18 cellular contexts compared by ENCODE assay signal in the genomic region with DNA sequence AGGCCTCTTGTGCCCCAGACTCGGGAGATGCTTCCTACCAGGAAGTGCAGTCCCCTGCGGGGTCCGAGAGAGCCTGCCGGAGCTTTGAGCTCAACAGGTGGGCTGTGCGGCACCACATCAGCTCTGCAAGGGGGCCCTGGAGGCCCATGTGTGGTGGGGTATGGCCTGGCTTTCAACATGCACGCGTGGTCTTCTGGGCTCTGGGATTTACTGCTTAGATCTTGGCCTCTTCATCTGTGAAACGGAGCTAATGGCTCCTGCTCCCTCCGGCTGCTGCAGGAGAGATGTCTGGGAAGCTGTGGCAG. TPM values are rescaled to one million over a fixed set of nuclear protein-coding genes. Genes with fewer than 3 reads are reported as not detected.
DNase-seq lines count a peak whose midpoint lies in the region; ATAC-seq, FAIRE-seq and TF ChIP-seq lines count a peak whose summit lies in the region.
"Had no signal": no experiment of that assay in that cellular context is flagged by ENCODE, and none has a peak within 500 bp of the region (broad histone marks: within the 10 kb centered on the region; RNA-seq: fewer than 3 reads in every experiment).

No MANE protein-coding gene starts in this region.

- no peak overlapping the region for H3K4me3 ChIP-seq in K562
- H3K4me3 ChIP-seq: heart left ventricle had no signal

- no peak for ATAC-seq in activated naive CD4-positive, alpha-beta T cell treated with anti-CD3 and anti-CD28 coated beads, Interleukin-2, amount 50 U/mL, for 72 hours
- ATAC-seq in K562 (no peak), T-helper 17 cell (no peak)
- ATAC-seq: heart left ventricle, left cardiac atrium had no signal

- H3K4me3 Mint-ChIP-seq in mesothelial cell of epicardium (no peak overlapping the region), type B pancreatic cell (peak overlapping the region; percentile 31), T-helper 17 cell (no peak overlapping the region)

- H3K27me3 Mint-ChIP-seq in mesothelial cell of epicardium (ENCODE audit: low read depth): no peaks in the 10 kb centered on the region
- no peaks in the 10 kb centered on the region for H3K27me3 Mint-ChIP-seq in type B pancreatic cell
- H3K27me3 Mint-ChIP-seq in T-helper 17 cell: no peaks in the 10 kb centered on the region
- H3K27me3 Mint-ChIP-seq: IgD-negative memory B cell had no signal

- peaks cover 19% of the 10 kb centered on the region; the same call in 2 of the 3 replicates for H3K36me3 ChIP-seq in K562 (ENCODE audit: control insufficient read depth, insufficient read depth, low read length)

- H3K27me3 ChIP-seq in K562 (ENCODE audit: control insufficient read depth in 2 of 2, insufficient read depth in 2 of 2, low read length in 2 of 2): no peaks in the 10 kb centered on the region
- H3K27me3 ChIP-seq: heart left ventricle had no signal

- FAIRE-seq in K562 (lab: Jason Lieb, UNC): no peak

- TF ChIP-seq CTCF in K562 (IDR thresholded peaks at IDR 0.05 in 2 of 3, conservative IDR thresholded peaks at IDR 0.05 in 1 of 3; ENCODE audit: insufficient read depth in 2 of 3, low read depth in 1 of 3, low read length in 3 of 3) (no peak), mesothelial cell of epicardium (IDR thresholded peaks at IDR 0.05; ENCODE audit: unreplicated experiment) (no peak), type B pancreatic cell (conservative IDR thresholded peaks at IDR 0.05) (no peak)

- H3K27ac ChIP-seq in K562 (ENCODE audit: extremely low read depth, low read depth, low read length): peak overlapping the region; percentile 15; the same call in 1 of the 3 replicates

- H3K9me1 ChIP-seq in K562 (ENCODE audit: control insufficient read depth, insufficient read depth, low read length): peaks cover 2% of the 10 kb centered on the region

- peaks cover 16% of the 10 kb centered on the region for H4K20me1 ChIP-seq in K562 (replicated peaks; ENCODE audit: control insufficient read depth, insufficient read depth, low read length)

- no peak for TF ChIP-seq POLR2A in K562 (conservative IDR thresholded peaks at IDR 0.05)

- H3K79me2 ChIP-seq in K562 (ENCODE audit: control insufficient read depth, insufficient read depth, low read length): peaks cover 79% of the 10 kb centered on the region

- POLR2A ChIA-PET in K562 (lab: Yijun Ruan, JAX): interaction anchor here (0.6 to 1.3 kb wide), 5 partner anchors 12 to 164 kb away, joined by 3 read pairs; no protein-coding TSS in a partner anchor

- no peak for TF ChIP-seq RAD21 in K562 (CRISPR knock-in tag; conservative IDR thresholded peaks at IDR 0.05 in 1 of 2, IDR thresholded peaks at IDR 0.05 in 1 of 2)

- no peak overlapping the region for H2AFZ ChIP-seq in K562 (ENCODE audit: low read depth, low read length)

- CTCF ChIA-PET in K562 (lab: Yijun Ruan, JAX; ENCODE audit: low intra/inter-chr PET ratio): no interaction called here

- TF ChIP-seq EP300 in K562 (IDR thresholded peaks at IDR 0.05; ENCODE audit: low read length): no peak

- H3K9me3 ChIP-seq in K562 (replicated peaks; ENCODE audit: control insufficient read depth, insufficient read depth, low read depth, low read length) (no peaks in the 10 kb centered on the region), T-helper 17 cell (ENCODE audit: control insufficient read depth, low read length, poor library complexity, severe bottlenecking) (no peaks in the 10 kb centered on the region)
- H3K9me3 ChIP-seq: heart left ventricle, SK-N-SH had no signal

- H3K4me1 Mint-ChIP-seq in mesothelial cell of epicardium: peaks cover 36% of the 10 kb centered on the region
- peaks cover 14% of the 10 kb centered on the region for H3K4me1 Mint-ChIP-seq in type B pancreatic cell (ENCODE audit: unreplicated experiment)
- peaks cover 37% of the 10 kb centered on the region for H3K4me1 Mint-ChIP-seq in T-helper 17 cell

- no peak overlapping the region; a peak in 1 of 4 replicates for H3K9ac ChIP-seq in K562 (ENCODE audit: insufficient read depth in 1 of 2, low read depth in 2 of 2, low read length in 2 of 2)
- H3K9ac ChIP-seq: SK-N-SH had no signal

- in situ Hi-C loops in K562 (cut with MboI): no loop called here
- in situ Hi-C loops in G401 (cut with HindIII; ENCODE audit: low sequenced_read_pairs): no loop called here

- H3K9me3 Mint-ChIP-seq in activated naive CD4-positive, alpha-beta T cell treated with anti-CD3 and anti-CD28 coated beads, Interleukin-2, amount 50 U/mL, for 72 hours: no peaks in the 10 kb centered on the region
- H3K9me3 Mint-ChIP-seq in mesothelial cell of epicardium (no peaks in the 10 kb centered on the region), type B pancreatic cell (no peaks in the 10 kb centered on the region)
- H3K9me3 Mint-ChIP-seq: IgD-negative memory B cell had no signal

- intact Hi-C loops in K562 (cut with micrococcal nuclease): loop anchor here (5.0 to 10.0 kb wide), 2 partner anchors 37 to 119 kb away; partner anchors contain the start of genes DNAJB1 and PKN1

- WGBS in K562 (ENCODE audit: insufficient coverage, low coverage, missing lambda C conversion rate): 68% methylated on average over 9 of the region's 9 CpGs

- H3K4me2 ChIP-seq in K562 (ENCODE audit: insufficient read depth, low read length): no peak overlapping the region
- H3K4me2 ChIP-seq: SK-N-SH had no signal

- no peak for DNase-seq in activated naive CD4-positive, alpha-beta T cell treated with anti-CD3 and anti-CD28 coated beads, Interleukin-2, amount 50 U/mL, for 72 hours (ENCODE audit: low spot score in 2 of 2)
- DNase-seq in activated naive CD4-positive, alpha-beta T cell treated with anti-CD3 and anti-CD28 coated beads, Interleukin-2, amount 50 U/mL, for 16 hours: no peak
- DNase-seq in K562 (ENCODE audit: extremely low read depth in 1 of 4, low spot score in 3 of 4): no peak
- no peak for DNase-seq in mesothelial cell of epicardium (ENCODE audit: low spot score in 2 of 2, unreplicated experiment in 2 of 2)
- no peak for DNase-seq in type B pancreatic cell (ENCODE audit: extremely low spot score, unreplicated experiment)
- DNase-seq in T-helper 17 cell: no peak
- no peak for DNase-seq in stimulated activated CD4-positive, alpha-beta T cell treated with anti-CD3 and anti-CD28 coated beads, Interleukin-15, amount 100 ng/mL, for 24 hours
- DNase-seq in G401 (ENCODE audit: low spot score): no peak
- DNase-seq: Calu3; GF-D8; heart left ventricle; left cardiac atrium; NCI-H1105; NCI-H2227 treated with DMSO at 0.1 percent for 48 hours; NK-92 treated with Interleukin-12 subunit alpha and Interleukin-12 subunit beta, amount 100 ng/mL, for 24 hours; SK-N-SH had no signal

- peaks cover 31 to 71% of the 10 kb centered on the region in 2 experiments for H3K4me1 ChIP-seq in K562 (replicated peaks in 1 of 2; ENCODE audit: control insufficient read depth in 2 of 2, insufficient read depth in 2 of 2, low read length in 2 of 2)

- no TSS peak for BruUV-seq in K562 (replicated peaks; lab: Mats Ljungman, UMichigan)

- peak overlapping the region; percentile 63 to 88 for H3K27ac Mint-ChIP-seq in activated naive CD4-positive, alpha-beta T cell treated with anti-CD3 and anti-CD28 coated beads, Interleukin-2, amount 50 U/mL, for 72 hours
- H3K27ac Mint-ChIP-seq in mesothelial cell of epicardium (peak overlapping the region; percentile 80), type B pancreatic cell (peak overlapping the region; percentile 87), T-helper 17 cell (no peak overlapping the region)
- H3K27ac Mint-ChIP-seq: IgD-negative memory B cell had no signal

- H3K36me3 Mint-ChIP-seq in activated naive CD4-positive, alpha-beta T cell treated with anti-CD3 and anti-CD28 coated beads, Interleukin-2, amount 50 U/mL, for 72 hours: peaks cover 0 to 6% of the 10 kb centered on the region in 2 donors
- H3K36me3 Mint-ChIP-seq in mesothelial cell of epicardium: peaks cover 5% of the 10 kb centered on the region
- H3K36me3 Mint-ChIP-seq in type B pancreatic cell: peaks cover 4% of the 10 kb centered on the region
- no peaks in the 10 kb centered on the region for H3K36me3 Mint-ChIP-seq in T-helper 17 cell (ENCODE audit: low read depth)
- H3K36me3 Mint-ChIP-seq: IgD-negative memory B cell had no signal

RNA-seq across cellular contexts. Expression of gene NDUFB7, which starts 18.0 kb away (rescaled TPM):
- 100 to 1,000 TPM; 111 to 129 TPM for total RNA-seq in activated naive CD4-positive, alpha-beta T cell treated with anti-CD3 and anti-CD28 coated beads, Interleukin-2, amount 50 U/mL, for 72 hours
- 5.1 and 13.9 TPM in 2 replicates for total RNA-seq in K562 (2011; cell fraction: chromatin; rRNA removed; ENCODE audit: low replicate concordance)
- total RNA-seq in K562 (2011; cell fraction: nucleolus; rRNA removed): 55.0 and 85.4 TPM in 2 replicates
- 23.9 and 26.6 TPM in 2 replicates for total RNA-seq in K562 (2011; cell fraction: nucleoplasm; rRNA removed)
- total RNA-seq in K562 (2014; rRNA removed): 842 and 854 TPM in 2 replicates
- total RNA-seq in K562 (2014; rRNA removed; fragmentation: Illumina TruSeq; extraction: Trizol): 7.4 and 14.9 TPM in 2 replicates
- total RNA-seq in K562 (2015; rRNA removed; fragmentation: Illumina TruSeq; extraction: Trizol): 227 and 243 TPM in 2 replicates
- total RNA-seq in K562 (2021): 289 and 313 TPM in 2 replicates
- 137 and 185 TPM in 2 replicates for polyA plus RNA-seq in K562 (2011; rRNA removed)
- polyA plus RNA-seq in K562 (2011; cell fraction: cytosol; rRNA removed): 393 and 1,045 TPM in 2 replicates
- polyA plus RNA-seq in K562 (2011; cell fraction: nucleus; rRNA removed): 125 and 147 TPM in 2 replicates
- 246 and 272 TPM in 2 replicates for polyA plus RNA-seq in K562 (2012)
- 37.6 and 257 TPM in 2 replicates for polyA plus RNA-seq in K562 (2014; fragmentation: Illumina TruSeq; extraction: Trizol)
- 10 to 100 TPM; 31.3 to 91.8 TPM for polyA plus RNA-seq in K562 (2014; fragmentation: Nextera tagmentation; extraction: Ambion mirVana)
- polyA plus RNA-seq in K562 (2014; rRNA removed): 810 and 833 TPM in 2 replicates
- 14.2 and 24.3 TPM in 2 replicates for polyA minus RNA-seq in K562 (2011; rRNA and poly(A)+ RNA removed)
- polyA minus RNA-seq in K562 (2011; cell fraction: cytosol; rRNA and poly(A)+ RNA removed): 76.8 and 119 TPM in 2 replicates
- polyA minus RNA-seq in K562 (2011; cell fraction: nucleus; rRNA and poly(A)+ RNA removed): 20.3 and 27.4 TPM in 2 replicates
- total RNA-seq in mesothelial cell of epicardium: 117 to 122 TPM (median 119 TPM) in 3 replicates
- total RNA-seq in type B pancreatic cell (ENCODE audit: low replicate concordance): 137 and 188 TPM in 2 replicates
- 10 to 100 TPM; 60.7 to 62.5 TPM for total RNA-seq in T-helper 17 cell
- total RNA-seq in G401 (2014; rRNA removed; shearing (Covaris generic)): 287 and 394 TPM in 2 replicates

RNA-seq across cellular contexts. Expression of gene TECR, which starts 24.5 kb away (rescaled TPM):
- total RNA-seq in activated naive CD4-positive, alpha-beta T cell treated with anti-CD3 and anti-CD28 coated beads, Interleukin-2, amount 50 U/mL, for 72 hours: 100 to 1,000 TPM; 116 to 118 TPM
- total RNA-seq in K562 (2011; cell fraction: chromatin; rRNA removed; ENCODE audit: low replicate concordance): 122 and 325 TPM in 2 replicates
- 437 and 484 TPM in 2 replicates for total RNA-seq in K562 (2011; cell fraction: nucleolus; rRNA removed)
- 307 and 324 TPM in 2 replicates for total RNA-seq in K562 (2011; cell fraction: nucleoplasm; rRNA removed)
- total RNA-seq in K562 (2014; rRNA removed) (86.0 and 158 TPM in 2 replicates), K562 (2014; rRNA removed; fragmentation: Illumina TruSeq; extraction: Trizol) (33.1 and 36.7 TPM in 2 replicates), K562 (2015; rRNA removed; fragmentation: Illumina TruSeq; extraction: Trizol) (81.9 and 91.6 TPM in 2 replicates), K562 (2021) (186 and 195 TPM in 2 replicates), mesothelial cell of epicardium (111 to 116 TPM (median 115 TPM) in 3 replicates), type B pancreatic cell (ENCODE audit: low replicate concordance) (171 and 240 TPM in 2 replicates), T-helper 17 cell (100 to 1,000 TPM; 111 to 125 TPM)
- polyA plus RNA-seq in K562 (2011; rRNA removed) (68.0 and 169 TPM in 2 replicates), K562 (2014; fragmentation: Illumina TruSeq; extraction: Trizol) (204 and 211 TPM in 2 replicates), K562 (2014; fragmentation: Nextera tagmentation; extraction: Ambion mirVana) (10 to 100 TPM; 29.3 to 73.2 TPM), K562 (2014; rRNA removed) (81.4 and 108 TPM in 2 replicates)
- polyA plus RNA-seq in K562 (2011; cell fraction: cytosol; rRNA removed): 224 and 335 TPM in 2 replicates
- 326 and 378 TPM in 2 replicates for polyA plus RNA-seq in K562 (2011; cell fraction: nucleus; rRNA removed)
- polyA plus RNA-seq in K562 (2012): 229 and 297 TPM in 2 replicates
- 76.6 and 95.7 TPM in 2 replicates for polyA minus RNA-seq in K562 (2011; rRNA and poly(A)+ RNA removed)
- 188 and 209 TPM in 2 replicates for polyA minus RNA-seq in K562 (2011; cell fraction: cytosol; rRNA and poly(A)+ RNA removed)
- 66.2 and 80.1 TPM in 2 replicates for polyA minus RNA-seq in K562 (2011; cell fraction: nucleus; rRNA and poly(A)+ RNA removed)
- total RNA-seq in G401 (2014; rRNA removed; shearing (Covaris generic)): 166 and 226 TPM in 2 replicates

RNA-seq across cellular contexts. Expression of gene CLEC17A, which starts 29.0 kb away (rescaled TPM):
- under 1 TPM; 0.16 to 0.43 TPM for total RNA-seq in activated naive CD4-positive, alpha-beta T cell treated with anti-CD3 and anti-CD28 coated beads, Interleukin-2, amount 50 U/mL, for 72 hours
- not detected in 2 replicates for total RNA-seq in K562 (2011; cell fraction: chromatin; rRNA removed; ENCODE audit: low replicate concordance)
- total RNA-seq in K562 (2011; cell fraction: nucleolus; rRNA removed): not detected in 2 replicates
- total RNA-seq in K562 (2011; cell fraction: nucleoplasm; rRNA removed): not detected in 2 replicates
- total RNA-seq in K562 (2014; rRNA removed) (not detected in 2 replicates), K562 (2014; rRNA removed; fragmentation: Illumina TruSeq; extraction: Trizol) (not detected in 2 replicates), K562 (2015; rRNA removed; fragmentation: Illumina TruSeq; extraction: Trizol) (not detected in 2 replicates), K562 (2021) (not detected in 2 replicates), mesothelial cell of epicardium (not detected in 3 replicates), type B pancreatic cell (ENCODE audit: low replicate concordance) (not detected in 2 replicates), T-helper 17 cell (1 to 10 TPM in 1 of 2 donors, under 1 TPM in 1; 0.34 to 2.4 TPM)
- polyA plus RNA-seq in K562 (2011; rRNA removed) (0.03 TPM in 1 of 2 replicates, not detected in the other), K562 (2014; fragmentation: Illumina TruSeq; extraction: Trizol) (not detected in 2 replicates), K562 (2014; fragmentation: Nextera tagmentation; extraction: Ambion mirVana) (not detected), K562 (2014; rRNA removed) (not detected in 2 replicates)
- not detected in 2 replicates for polyA plus RNA-seq in K562 (2011; cell fraction: cytosol; rRNA removed)
- not detected in 2 replicates for polyA plus RNA-seq in K562 (2011; cell fraction: nucleus; rRNA removed)
- polyA plus RNA-seq in K562 (2012): not detected in 2 replicates
- polyA minus RNA-seq in K562 (2011; rRNA and poly(A)+ RNA removed): not detected in 2 replicates
- polyA minus RNA-seq in K562 (2011; cell fraction: cytosol; rRNA and poly(A)+ RNA removed): not detected in 2 replicates
- not detected in 2 replicates for polyA minus RNA-seq in K562 (2011; cell fraction: nucleus; rRNA and poly(A)+ RNA removed)
- total RNA-seq in G401 (2014; rRNA removed; shearing (Covaris generic)): not detected in 2 replicates
- total RNA-seq: Calu3, cerebellum, left cardiac atrium had no signal
- polyA plus RNA-seq: heart left ventricle, SK-N-SH had no signal

RNA-seq across cellular contexts. Expression of gene DNAJB1, which starts 35.7 kb away (rescaled TPM):
- total RNA-seq in activated naive CD4-positive, alpha-beta T cell treated with anti-CD3 and anti-CD28 coated beads, Interleukin-2, amount 50 U/mL, for 72 hours: 100 to 1,000 TPM in 1 of 2 donors, 10 to 100 TPM in 1; 59.5 to 124 TPM
- total RNA-seq in K562 (2011; cell fraction: chromatin; rRNA removed; ENCODE audit: low replicate concordance): 66.1 and 87.4 TPM in 2 replicates
- 67.0 and 68.3 TPM in 2 replicates for total RNA-seq in K562 (2011; cell fraction: nucleolus; rRNA removed)
- total RNA-seq in K562 (2011; cell fraction: nucleoplasm; rRNA removed): 68.0 and 69.1 TPM in 2 replicates
- total RNA-seq in K562 (2014; rRNA removed) (62.1 and 71.5 TPM in 2 replicates), K562 (2014; rRNA removed; fragmentation: Illumina TruSeq; extraction: Trizol) (51.2 and 60.9 TPM in 2 replicates), K562 (2015; rRNA removed; fragmentation: Illumina TruSeq; extraction: Trizol) (85.3 and 86.5 TPM in 2 replicates), K562 (2021) (94.8 and 99.9 TPM in 2 replicates), mesothelial cell of epicardium (106 to 113 TPM (median 110 TPM) in 3 replicates), type B pancreatic cell (ENCODE audit: low replicate concordance) (142 and 277 TPM in 2 replicates), T-helper 17 cell (100 to 1,000 TPM; 483 to 558 TPM)
- polyA plus RNA-seq in K562 (2011; rRNA removed) (83.5 and 113 TPM in 2 replicates), K562 (2014; fragmentation: Illumina TruSeq; extraction: Trizol) (78.3 and 100 TPM in 2 replicates), K562 (2014; fragmentation: Nextera tagmentation; extraction: Ambion mirVana) (10 to 100 TPM; 13.2 to 16.2 TPM), K562 (2014; rRNA removed) (61.7 and 79.2 TPM in 2 replicates)
- polyA plus RNA-seq in K562 (2011; cell fraction: cytosol; rRNA removed): 101 TPM in 2 replicates
- 78.2 and 79.0 TPM in 2 replicates for polyA plus RNA-seq in K562 (2011; cell fraction: nucleus; rRNA removed)
- polyA plus RNA-seq in K562 (2012): 69.4 and 84.8 TPM in 2 replicates
- 71.6 and 93.9 TPM in 2 replicates for polyA minus RNA-seq in K562 (2011; rRNA and poly(A)+ RNA removed)
- polyA minus RNA-seq in K562 (2011; cell fraction: cytosol; rRNA and poly(A)+ RNA removed): 31.4 and 40.9 TPM in 2 replicates
- 22.5 and 40.4 TPM in 2 replicates for polyA minus RNA-seq in K562 (2011; cell fraction: nucleus; rRNA and poly(A)+ RNA removed)
- 95.1 and 117 TPM in 2 replicates for total RNA-seq in G401 (2014; rRNA removed; shearing (Covaris generic))

RNA-seq across cellular contexts. Expression of gene GIPC1, which starts 58.0 kb away (rescaled TPM):
- 10 to 100 TPM; 24.8 to 33.3 TPM for total RNA-seq in activated naive CD4-positive, alpha-beta T cell treated with anti-CD3 and anti-CD28 coated beads, Interleukin-2, amount 50 U/mL, for 72 hours
- total RNA-seq in K562 (2011; cell fraction: chromatin; rRNA removed; ENCODE audit: low replicate concordance): 18.6 and 50.3 TPM in 2 replicates
- total RNA-seq in K562 (2011; cell fraction: nucleolus; rRNA removed): 32.9 and 38.4 TPM in 2 replicates
- 26.4 and 30.8 TPM in 2 replicates for total RNA-seq in K562 (2011; cell fraction: nucleoplasm; rRNA removed)
- total RNA-seq in K562 (2014; rRNA removed) (54.7 and 71.2 TPM in 2 replicates), K562 (2014; rRNA removed; fragmentation: Illumina TruSeq; extraction: Trizol) (7.8 and 12.0 TPM in 2 replicates), K562 (2015; rRNA removed; fragmentation: Illumina TruSeq; extraction: Trizol) (39.7 and 46.3 TPM in 2 replicates), K562 (2021) (49.7 and 51.7 TPM in 2 replicates), mesothelial cell of epicardium (108 to 111 TPM (median 111 TPM) in 3 replicates), type B pancreatic cell (ENCODE audit: low replicate concordance) (123 and 308 TPM in 2 replicates), T-helper 17 cell (10 to 100 TPM; 34.8 to 38.6 TPM)
- polyA plus RNA-seq in K562 (2011; rRNA removed) (24.8 and 26.6 TPM in 2 replicates), K562 (2014; fragmentation: Illumina TruSeq; extraction: Trizol) (13.6 and 35.1 TPM in 2 replicates), K562 (2014; fragmentation: Nextera tagmentation; extraction: Ambion mirVana) (1 to 10 TPM in 1 of 2 experiments, under 1 TPM in 1; 0.49 to 1.1 TPM), K562 (2014; rRNA removed) (50.8 and 52.2 TPM in 2 replicates)
- 25.0 and 75.6 TPM in 2 replicates for polyA plus RNA-seq in K562 (2011; cell fraction: cytosol; rRNA removed)
- polyA plus RNA-seq in K562 (2011; cell fraction: nucleus; rRNA removed): 15.3 and 27.8 TPM in 2 replicates
- 37.9 and 39.8 TPM in 2 replicates for polyA plus RNA-seq in K562 (2012)
- polyA minus RNA-seq in K562 (2011; rRNA and poly(A)+ RNA removed): 6.3 and 11.7 TPM in 2 replicates
- polyA minus RNA-seq in K562 (2011; cell fraction: cytosol; rRNA and poly(A)+ RNA removed): 32.3 and 41.7 TPM in 2 replicates
- polyA minus RNA-seq in K562 (2011; cell fraction: nucleus; rRNA and poly(A)+ RNA removed): 8.9 and 9.0 TPM in 2 replicates
- total RNA-seq in G401 (2014; rRNA removed; shearing (Covaris generic)): 367 and 404 TPM in 2 replicates
